In genomic region chr16:84746231-84746630, GRCh38 we compare ENCODE assay signal across 29 cellular contexts.
"Had no signal": no experiment of that assay in that cellular context is flagged by ENCODE, and none has a peak within 500 bp of the region (broad histone marks: within the 10 kb centered on the region; RNA-seq: fewer than 3 reads in every experiment).

No MANE protein-coding gene starts in this region.

- H3K4me3 Mint-ChIP-seq: activated CD8-positive, alpha-beta T cell treated with anti-CD3 and anti-CD28 coated beads for 36 hours; activated naive CD8-positive, alpha-beta T cell; activated T-cell treated with anti-CD3 and anti-CD28 coated beads, Interleukin-2, amount 50 U/mL, for 4 hours; activated T-helper 17 cell treated with anti-CD3 and anti-CD28 coated beads, Interleukin-2, amount 50 U/mL, for 72 hours; effector memory CD8-positive, alpha-beta T cell; T-cell; T-helper 1 cell treated with Interleukin-12 subunit alpha and Interleukin-12 subunit beta and Interleukin-4 antibody, amounts not matched to agents 30 μg/mL and 1 μg/mL, for 36 hours; T-helper 2 cell treated with Interferon-gamma antibody and Interleukin-4, amounts not matched to agents 5 μg/mL and 100 μg/mL, for 36 hours had no signal

- H3K4me1 ChIP-seq: foreskin keratinocyte had no signal

- H3K27ac Mint-ChIP-seq: activated CD8-positive, alpha-beta T cell treated with anti-CD3 and anti-CD28 coated beads for 36 hours; activated naive CD8-positive, alpha-beta T cell; activated T-helper 17 cell treated with anti-CD3 and anti-CD28 coated beads, Interleukin-2, amount 50 U/mL, for 72 hours; effector memory CD8-positive, alpha-beta T cell; T-cell; T-helper 1 cell treated with Interleukin-12 subunit alpha and Interleukin-12 subunit beta and Interleukin-4 antibody, amounts not matched to agents 30 μg/mL and 1 μg/mL, for 36 hours; T-helper 2 cell treated with Interferon-gamma antibody and Interleukin-4, amounts not matched to agents 5 μg/mL and 100 μg/mL, for 36 hours had no signal

- DNase-seq: activated CD4-positive, alpha-beta T cell treated with anti-CD3 and anti-CD28 coated beads for 48 hours; activated CD4-positive, alpha-beta T cell treated with anti-CD3 and anti-CD28 coated beads, Interleukin-2, amount 50 U/mL, for 1 hour; activated CD4-positive, alpha-beta T cell treated with anti-CD3 and anti-CD28 coated beads, Interleukin-2, amount 50 U/mL, for 48 hours; activated CD8-positive, alpha-beta memory T cell treated with anti-CD3 and anti-CD28 coated beads for 24 hours; activated CD8-positive, alpha-beta T cell treated with anti-CD3 and anti-CD28 coated beads for 36 hours; activated effector memory CD4-positive, alpha-beta T cell treated with Interleukin-2 at 50 U/mL for 16 hours; activated gamma-delta T cell treated with Interleukin-2 at 50 U/mL for 16 hours; activated naive CD4-positive, alpha-beta T cell treated with anti-CD3 and anti-CD28 coated beads, Interleukin-2, amount 50 U/mL, for 16 hours; activated naive CD4-positive, alpha-beta T cell treated with Interleukin-2 at 50 U/mL for 16 hours; activated T-cell treated with anti-CD3 and anti-CD28 coated beads, Interleukin-2, amount 50 U/mL, for 4 hours; amniotic stem cell; anterior cingulate cortex; brain microvascular endothelial cell; caudate nucleus; cortex of kidney; dermis blood vessel endothelial cell; effector CD4-positive, alpha-beta T cell; effector memory CD8-positive, alpha-beta T cell; foreskin keratinocyte; glutamatergic neuron; heart left ventricle; T-cell; T1000 had no signal

- H3K4me3 ChIP-seq: esophagus muscularis mucosa, gastrocnemius medialis, heart left ventricle had no signal

- H3K9me3 ChIP-seq: esophagus muscularis mucosa, gastrocnemius medialis, heart left ventricle had no signal

- ATAC-seq: activated CD8-positive, alpha-beta T cell treated with anti-CD3 and anti-CD28 coated beads for 36 hours; activated T-cell treated with anti-CD3 and anti-CD28 coated beads, Interleukin-2, amount 50 U/mL, for 4 hours; activated T-helper 17 cell treated with anti-CD3 and anti-CD28 coated beads, Interleukin-2, amount 50 U/mL, for 72 hours; effector memory CD8-positive, alpha-beta T cell; foreskin keratinocyte; heart left ventricle; T-cell had no signal

- H3K27me3 Mint-ChIP-seq: activated CD8-positive, alpha-beta T cell treated with anti-CD3 and anti-CD28 coated beads for 36 hours; activated naive CD8-positive, alpha-beta T cell; activated T-helper 17 cell treated with anti-CD3 and anti-CD28 coated beads, Interleukin-2, amount 50 U/mL, for 72 hours; effector memory CD8-positive, alpha-beta T cell; T-cell had no signal

- H3K9me3 Mint-ChIP-seq: activated CD8-positive, alpha-beta T cell treated with anti-CD3 and anti-CD28 coated beads for 36 hours; activated T-cell treated with anti-CD3 and anti-CD28 coated beads, Interleukin-2, amount 50 U/mL, for 4 hours; activated T-helper 17 cell treated with anti-CD3 and anti-CD28 coated beads, Interleukin-2, amount 50 U/mL, for 72 hours; effector memory CD8-positive, alpha-beta T cell; T-cell; T-helper 1 cell treated with Interleukin-12 subunit alpha and Interleukin-12 subunit beta and Interleukin-4 antibody, amounts not matched to agents 30 μg/mL and 1 μg/mL, for 36 hours; T-helper 2 cell treated with Interferon-gamma antibody and Interleukin-4, amounts not matched to agents 5 μg/mL and 100 μg/mL, for 36 hours had no signal

- H3K27ac ChIP-seq: brain microvascular endothelial cell, foreskin keratinocyte, gastrocnemius medialis, heart left ventricle had no signal

- H3K27me3 ChIP-seq: brain microvascular endothelial cell, esophagus muscularis mucosa, foreskin keratinocyte, gastrocnemius medialis, heart left ventricle had no signal

- H3K36me3 ChIP-seq: gastrocnemius medialis had no signal
